ENCODE assay signal across 30 cellular contexts in the genomic region with DNA sequence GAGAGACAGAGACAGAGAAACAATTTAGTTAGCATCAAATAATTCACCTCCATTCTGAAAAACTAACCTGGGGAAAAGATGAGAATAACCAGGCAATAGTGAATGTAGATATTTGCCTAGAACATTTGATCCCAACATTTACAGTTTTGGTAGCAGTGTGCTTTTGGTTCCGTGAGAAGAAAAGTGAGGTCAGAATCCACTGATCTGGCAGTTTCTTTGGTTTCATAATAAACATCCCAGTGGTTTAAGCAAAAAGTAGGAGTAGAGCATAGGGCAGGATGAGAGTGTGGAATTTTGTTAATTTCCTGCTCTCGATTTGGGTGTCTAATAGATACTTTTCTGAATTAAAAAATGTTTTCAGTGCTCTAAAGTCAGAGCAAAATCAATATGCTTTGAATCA.
"Had no signal": no experiment of that assay in that cellular context is flagged by ENCODE, and none has a peak within 500 bp of the region (broad histone marks: within the 10 kb centered on the region; RNA-seq: fewer than 3 reads in every experiment).

No MANE protein-coding gene starts in this region.

- H3K9me3 Mint-ChIP-seq: memory B cell, neural crest cell had no signal

- H3K9me3 ChIP-seq: heart right ventricle, mucosa of descending colon, psoas muscle, thyroid gland, vagina had no signal

- H3K27me3 ChIP-seq: dorsolateral prefrontal cortex, heart right ventricle, thyroid gland, vagina had no signal

- H3K36me3 Mint-ChIP-seq: immature natural killer cell; memory B cell; naive B cell; natural killer cell treated with Interleukin-12 subunit alpha and Interleukin-12 subunit beta and Interleukin-15 and Interleukin-18, amount 100 ng/mL, for 72 hours had no signal

- ATAC-seq: heart right ventricle; left colon; left ventricle myocardium superior; mucosa of descending colon; natural killer cell treated with Interleukin-12 subunit alpha and Interleukin-12 subunit beta and Interleukin-15 and Interleukin-18, amount 100 ng/mL, for 72 hours; psoas muscle; right cardiac atrium; stimulated activated naive CD8-positive, alpha-beta T cell treated with anti-CD3 and anti-CD28 coated beads, Interleukin-15, amount 100 ng/mL, for 72 hours had no signal

- H3K4me1 Mint-ChIP-seq: immature natural killer cell; memory B cell; naive B cell; stimulated activated naive CD8-positive, alpha-beta T cell treated with anti-CD3 and anti-CD28 coated beads, Interleukin-15, amount 100 ng/mL, for 72 hours had no signal

- H3K36me3 ChIP-seq: heart right ventricle, thyroid gland, vagina had no signal

- DNase-seq: cerebellar nuclear complex; dorsolateral prefrontal cortex; effector CD4-positive, alpha-beta T cell; foreskin melanocyte; glutamatergic neuron; heart right ventricle; hippocampal formation; immature natural killer cell; islet precursor cell; kidney glomerular epithelial cell; left colon; left ventricle myocardium superior; mucosa of descending colon; naive B cell; psoas muscle; right cardiac atrium; stimulated activated CD4-positive, alpha-beta T cell treated with anti-CD3 and anti-CD28 coated beads, Interleukin-15, amount 100 ng/mL, for 24 hours; stimulated activated CD4-positive, alpha-beta T cell treated with anti-CD3 and anti-CD28 coated beads, Interleukin-4, amount 100 ng/mL, for 1 hour; stimulated activated CD8-positive, alpha-beta memory T cell treated with anti-CD3 and anti-CD28 coated beads, Interleukin-4, amount 100 ng/mL, for 48 hours; stimulated activated naive CD4-positive, alpha-beta T cell; stimulated activated naive CD8-positive, alpha-beta T cell treated with anti-CD3 and anti-CD28 coated beads, Interleukin-15, amount 100 ng/mL, for 72 hours; thyroid gland; trophoblast cell had no signal

- H3K27ac ChIP-seq: dorsolateral prefrontal cortex, heart right ventricle, psoas muscle, skin epidermis, thyroid gland, vagina had no signal

- H3K4me3 Mint-ChIP-seq: immature natural killer cell; memory B cell; mesothelial cell of epicardium; naive B cell; natural killer cell treated with Interleukin-12 subunit alpha and Interleukin-12 subunit beta and Interleukin-15 and Interleukin-18, amount 100 ng/mL, for 72 hours; neural crest cell; stimulated activated naive CD8-positive, alpha-beta T cell treated with anti-CD3 and anti-CD28 coated beads, Interleukin-15, amount 100 ng/mL, for 72 hours had no signal

- H3K4me1 ChIP-seq: heart right ventricle, psoas muscle, thyroid gland, vagina had no signal

- H3K27me3 Mint-ChIP-seq: memory B cell; naive B cell; natural killer cell treated with Interleukin-12 subunit alpha and Interleukin-12 subunit beta and Interleukin-15 and Interleukin-18, amount 100 ng/mL, for 72 hours; stimulated activated naive CD8-positive, alpha-beta T cell treated with anti-CD3 and anti-CD28 coated beads, Interleukin-15, amount 100 ng/mL, for 72 hours had no signal

- H3K27ac Mint-ChIP-seq: immature natural killer cell; memory B cell; mesothelial cell of epicardium; naive B cell; natural killer cell treated with Interleukin-12 subunit alpha and Interleukin-12 subunit beta and Interleukin-15 and Interleukin-18, amount 100 ng/mL, for 72 hours; stimulated activated naive CD8-positive, alpha-beta T cell treated with anti-CD3 and anti-CD28 coated beads, Interleukin-15, amount 100 ng/mL, for 72 hours had no signal

- H3K4me3 ChIP-seq: dorsolateral prefrontal cortex, heart right ventricle, lung, mucosa of descending colon, psoas muscle, skin epidermis, thyroid gland, vagina had no signal
